In the genomic region with DNA sequence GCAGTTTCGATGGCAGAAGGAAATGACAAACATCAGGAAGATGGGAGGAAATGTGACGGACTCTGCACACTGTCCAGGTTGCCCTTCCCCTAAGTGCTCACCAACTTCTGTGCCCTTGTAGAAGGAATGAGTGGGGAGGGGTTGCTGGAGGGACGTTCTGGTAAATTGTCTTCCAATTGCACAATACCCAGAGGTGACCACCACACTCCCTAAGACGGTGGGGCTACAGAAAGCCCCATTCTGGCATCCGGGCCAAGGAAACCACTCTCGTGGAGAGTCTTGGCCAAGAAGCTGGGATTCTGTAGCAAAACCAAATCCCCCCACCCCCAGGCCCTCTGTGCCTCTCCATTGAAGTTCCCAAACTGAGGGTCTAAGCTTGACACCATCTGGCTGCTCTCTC, we compare ENCODE assay signal across 2 cellular contexts.
A peak's percentile ranks its signal among the peaks of the same experiment; 100 is the strongest.
TF ChIP-seq lines count a peak whose summit lies in the region.

No MANE protein-coding gene starts in this region.

TF ChIP-seq in HepG2, 621 proteins besides CTCF, POLR2A, EP300 and RAD21 (continues in another document):
- TF ChIP-seq, protein P1, sequence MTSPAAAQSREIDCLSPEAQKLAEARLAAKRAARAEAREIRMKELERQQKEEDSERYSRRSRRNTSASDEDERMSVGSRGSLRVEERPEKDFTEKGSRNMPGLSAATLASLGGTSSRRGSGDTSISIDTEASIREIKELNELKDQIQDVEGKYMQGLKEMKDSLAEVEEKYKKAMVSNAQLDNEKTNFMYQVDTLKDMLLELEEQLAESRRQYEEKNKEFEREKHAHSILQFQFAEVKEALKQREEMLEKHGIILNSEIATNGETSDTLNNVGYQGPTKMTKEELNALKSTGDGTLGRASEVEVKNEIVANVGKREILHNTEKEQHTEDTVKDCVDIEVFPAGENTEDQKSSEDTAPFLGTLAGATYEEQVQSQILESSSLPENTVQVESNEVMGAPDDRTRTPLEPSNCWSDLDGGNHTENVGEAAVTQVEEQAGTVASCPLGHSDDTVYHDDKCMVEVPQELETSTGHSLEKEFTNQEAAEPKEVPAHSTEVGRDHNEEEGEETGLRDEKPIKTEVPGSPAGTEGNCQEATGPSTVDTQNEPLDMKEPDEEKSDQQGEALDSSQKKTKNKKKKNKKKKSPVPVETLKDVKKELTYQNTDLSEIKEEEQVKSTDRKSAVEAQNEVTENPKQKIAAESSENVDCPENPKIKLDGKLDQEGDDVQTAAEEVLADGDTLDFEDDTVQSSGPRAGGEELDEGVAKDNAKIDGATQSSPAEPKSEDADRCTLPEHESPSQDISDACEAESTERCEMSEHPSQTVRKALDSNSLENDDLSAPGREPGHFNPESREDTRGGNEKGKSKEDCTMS (CRISPR knock-in tag; conservative IDR thresholded peaks at IDR 0.05) = no peak
- TF ChIP-seq CEBPB (IDR thresholded peaks at IDR 0.05; ENCODE audit: borderline replicate concordance, low read depth, low read length) (peak; percentile 58), MED8 (CRISPR knock-in tag; IDR thresholded peaks at IDR 0.05; ENCODE audit: insufficient replicate concordance) (peak; percentile 6), SALL2 (CRISPR knock-in tag; IDR thresholded peaks at IDR 0.05) (no peak), SP4 (CRISPR knock-in tag; IDR thresholded peaks at IDR 0.05) (0 out of 2 replicates have a peak, but pooled peaks have one; percentile 29), FOXK2 (IDR thresholded peaks at IDR 0.05) (no peak), GZF1 (CRISPR knock-in tag; IDR thresholded peaks at IDR 0.05) (no peak), ZNF780A (CRISPR knock-in tag; IDR thresholded peaks at IDR 0.05) (no peak), RBM39 (IDR thresholded peaks at IDR 0.05; ENCODE audit: low read depth, low read length, poor library complexity, severe bottlenecking) (no peak)
- TF ChIP-seq, protein P2, sequence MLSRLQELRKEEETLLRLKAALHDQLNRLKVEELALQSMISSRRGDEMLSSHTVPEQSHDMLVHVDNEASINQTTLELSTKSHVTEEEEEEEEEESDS (CRISPR knock-in tag; IDR thresholded peaks at IDR 0.05; ENCODE audit: borderline replicate concordance) = no peak
- TF ChIP-seq, protein P3, sequence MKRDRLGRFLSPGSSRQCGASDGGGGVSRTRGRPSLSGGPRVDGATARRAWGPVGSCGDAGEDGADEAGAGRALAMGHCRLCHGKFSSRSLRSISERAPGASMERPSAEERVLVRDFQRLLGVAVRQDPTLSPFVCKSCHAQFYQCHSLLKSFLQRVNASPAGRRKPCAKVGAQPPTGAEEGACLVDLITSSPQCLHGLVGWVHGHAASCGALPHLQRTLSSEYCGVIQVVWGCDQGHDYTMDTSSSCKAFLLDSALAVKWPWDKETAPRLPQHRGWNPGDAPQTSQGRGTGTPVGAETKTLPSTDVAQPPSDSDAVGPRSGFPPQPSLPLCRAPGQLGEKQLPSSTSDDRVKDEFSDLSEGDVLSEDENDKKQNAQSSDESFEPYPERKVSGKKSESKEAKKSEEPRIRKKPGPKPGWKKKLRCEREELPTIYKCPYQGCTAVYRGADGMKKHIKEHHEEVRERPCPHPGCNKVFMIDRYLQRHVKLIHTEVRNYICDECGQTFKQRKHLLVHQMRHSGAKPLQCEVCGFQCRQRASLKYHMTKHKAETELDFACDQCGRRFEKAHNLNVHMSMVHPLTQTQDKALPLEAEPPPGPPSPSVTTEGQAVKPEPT (CRISPR knock-in tag; IDR thresholded peaks at IDR 0.05; ENCODE audit: low read depth) = peak; percentile 37; the same call in 1 of the 2 replicates
- TF ChIP-seq, protein P4, sequence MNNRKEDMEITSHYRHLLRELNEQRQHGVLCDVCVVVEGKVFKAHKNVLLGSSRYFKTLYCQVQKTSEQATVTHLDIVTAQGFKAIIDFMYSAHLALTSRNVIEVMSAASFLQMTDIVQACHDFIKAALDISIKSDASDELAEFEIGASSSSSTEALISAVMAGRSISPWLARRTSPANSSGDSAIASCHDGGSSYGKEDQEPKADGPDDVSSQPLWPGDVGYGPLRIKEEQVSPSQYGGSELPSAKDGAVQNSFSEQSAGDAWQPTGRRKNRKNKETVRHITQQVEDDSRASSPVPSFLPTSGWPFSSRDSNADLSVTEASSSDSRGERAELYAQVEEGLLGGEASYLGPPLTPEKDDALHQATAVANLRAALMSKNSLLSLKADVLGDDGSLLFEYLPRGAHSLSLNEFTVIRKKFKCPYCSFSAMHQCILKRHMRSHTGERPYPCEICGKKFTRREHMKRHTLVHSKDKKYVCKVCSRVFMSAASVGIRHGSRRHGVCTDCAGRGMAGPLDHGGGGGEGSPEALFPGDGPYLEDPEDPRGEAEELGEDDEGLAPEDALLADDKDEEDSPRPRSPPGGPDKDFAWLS (CRISPR knock-in tag; IDR thresholded peaks at IDR 0.05; ENCODE audit: borderline replicate concordance) = no peak
- TF ChIP-seq, protein P5, sequence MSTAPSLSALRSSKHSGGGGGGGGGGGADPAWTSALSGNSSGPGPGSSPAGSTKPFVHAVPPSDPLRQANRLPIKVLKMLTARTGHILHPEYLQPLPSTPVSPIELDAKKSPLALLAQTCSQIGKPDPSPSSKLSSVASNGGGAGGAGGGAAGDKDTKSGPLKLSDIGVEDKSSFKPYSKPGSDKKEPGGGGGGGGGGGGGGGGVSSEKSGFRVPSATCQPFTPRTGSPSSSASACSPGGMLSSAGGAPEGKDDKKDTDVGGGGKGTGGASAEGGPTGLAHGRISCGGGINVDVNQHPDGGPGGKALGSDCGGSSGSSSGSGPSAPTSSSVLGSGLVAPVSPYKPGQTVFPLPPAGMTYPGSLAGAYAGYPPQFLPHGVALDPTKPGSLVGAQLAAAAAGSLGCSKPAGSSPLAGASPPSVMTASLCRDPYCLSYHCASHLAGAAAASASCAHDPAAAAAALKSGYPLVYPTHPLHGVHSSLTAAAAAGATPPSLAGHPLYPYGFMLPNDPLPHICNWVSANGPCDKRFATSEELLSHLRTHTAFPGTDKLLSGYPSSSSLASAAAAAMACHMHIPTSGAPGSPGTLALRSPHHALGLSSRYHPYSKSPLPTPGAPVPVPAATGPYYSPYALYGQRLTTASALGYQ (CRISPR knock-in tag; IDR thresholded peaks at IDR 0.05) = no peak
- TF ChIP-seq, protein P6, sequence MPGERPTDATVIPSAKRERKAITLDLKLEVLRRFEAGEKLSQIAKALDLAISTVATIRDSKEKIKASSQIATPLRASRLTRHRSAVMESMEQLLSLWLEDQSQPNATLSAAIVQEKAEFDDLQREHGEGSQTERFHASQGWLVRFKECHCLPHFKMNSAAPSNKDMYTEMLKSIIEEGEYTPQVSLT (CRISPR knock-in tag; IDR thresholded peaks at IDR 0.05; ENCODE audit: borderline replicate concordance, low read depth) = no peak
- TF ChIP-seq, protein P7, sequence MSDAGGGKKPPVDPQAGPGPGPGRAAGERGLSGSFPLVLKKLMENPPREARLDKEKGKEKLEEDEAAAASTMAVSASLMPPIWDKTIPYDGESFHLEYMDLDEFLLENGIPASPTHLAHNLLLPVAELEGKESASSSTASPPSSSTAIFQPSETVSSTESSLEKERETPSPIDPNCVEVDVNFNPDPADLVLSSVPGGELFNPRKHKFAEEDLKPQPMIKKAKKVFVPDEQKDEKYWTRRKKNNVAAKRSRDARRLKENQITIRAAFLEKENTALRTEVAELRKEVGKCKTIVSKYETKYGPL (CRISPR knock-in tag; IDR thresholded peaks at IDR 0.05) = no peak

TF ChIP-seq in K562, 482 proteins besides CTCF, POLR2A, EP300 and RAD21:
- TF ChIP-seq CEBPB (tag; IDR thresholded peaks at IDR 0.05) (peak; percentile 57), CEBPG (CRISPR knock-in tag; IDR thresholded peaks at IDR 0.05) (peak; percentile 37; the same call in 1 of the 2 replicates), CEBPG (tag; conservative IDR thresholded peaks at IDR 0.05 in 1 of 2, IDR thresholded peaks at IDR 0.05 in 1 of 2) (no peak), CCNT2 (IDR thresholded peaks at IDR 0.05; ENCODE audit: borderline replicate concordance, extremely low read depth, insufficient read length, low read depth, low read length) (no peak)
